14 cellular contexts compared by ENCODE assay signal in the genomic region with DNA sequence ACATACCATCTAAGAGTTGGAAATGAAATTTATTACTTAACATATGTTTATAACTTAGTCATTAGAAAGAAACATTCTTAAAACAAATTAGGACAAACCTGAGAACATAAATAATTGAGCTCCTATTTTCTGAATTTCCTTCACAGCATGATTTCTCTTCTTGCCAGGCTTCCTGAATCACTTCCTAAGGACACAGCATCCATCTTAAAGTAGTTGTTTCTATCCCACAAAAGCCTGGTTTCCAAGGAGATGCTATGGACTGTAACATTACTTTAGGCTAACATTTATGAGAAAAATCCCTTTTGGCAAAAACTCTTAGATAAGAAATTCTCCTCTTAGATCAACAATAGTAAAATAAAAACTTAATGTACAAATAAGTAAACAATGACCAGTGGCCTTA.
"Had no signal": no experiment of that assay in that cellular context is flagged by ENCODE, and none has a peak within 500 bp of the region (broad histone marks: within the 10 kb centered on the region; RNA-seq: fewer than 3 reads in every experiment).

No MANE protein-coding gene starts in this region.

- H3K27ac ChIP-seq: epithelial cell of prostate, lower lobe of right lung, tibial artery had no signal

- H3K36me3 ChIP-seq: lower lobe of right lung, tibial artery, uterus had no signal

- DNase-seq: activated CD4-positive, alpha-beta T cell treated with anti-CD3 and anti-CD28 coated beads for 4 hours; activated CD8-positive, alpha-beta memory T cell treated with anti-CD3 and anti-CD28 coated beads, Interleukin-2, amount 50 U/mL, for 4 hours; activated CD8-positive, alpha-beta T cell treated with anti-CD3 and anti-CD28 coated beads for 36 hours; activated gamma-delta T cell treated with Interleukin-2 at 50 U/mL for 16 hours; activated naive CD8-positive, alpha-beta T cell treated with anti-CD3 and anti-CD28 coated beads for 36 hours; activated T-cell treated with anti-CD3 and anti-CD28 coated beads, Interleukin-2, amount 50 U/mL, for 72 hours; aorta; effector CD4-positive, alpha-beta T cell; lower lobe of right lung; naive thymus-derived CD8-positive, alpha-beta T cell; tibial artery; uterus had no signal

- H3K9me3 Mint-ChIP-seq: activated CD8-positive, alpha-beta T cell treated with anti-CD3 and anti-CD28 coated beads for 36 hours; activated naive CD8-positive, alpha-beta T cell treated with anti-CD3 and anti-CD28 coated beads for 36 hours; activated T-cell treated with anti-CD3 and anti-CD28 coated beads, Interleukin-2, amount 50 U/mL, for 72 hours; naive thymus-derived CD8-positive, alpha-beta T cell; T-helper 1 cell treated with Interleukin-12 subunit alpha and Interleukin-12 subunit beta and Interleukin-4 antibody, amounts not matched to agents 30 μg/mL and 1 μg/mL, for 36 hours had no signal

- H3K36me3 Mint-ChIP-seq: activated naive CD8-positive, alpha-beta T cell treated with anti-CD3 and anti-CD28 coated beads for 36 hours; naive thymus-derived CD8-positive, alpha-beta T cell had no signal

- H3K9me3 ChIP-seq: lower lobe of right lung, tibial artery, uterus had no signal

- H3K27me3 ChIP-seq: tibial artery, uterus had no signal

- H3K4me3 Mint-ChIP-seq: activated CD8-positive, alpha-beta T cell treated with anti-CD3 and anti-CD28 coated beads for 36 hours; activated naive CD8-positive, alpha-beta T cell treated with anti-CD3 and anti-CD28 coated beads for 36 hours; activated T-cell treated with anti-CD3 and anti-CD28 coated beads, Interleukin-2, amount 50 U/mL, for 72 hours; naive thymus-derived CD8-positive, alpha-beta T cell; T-helper 1 cell treated with Interleukin-12 subunit alpha and Interleukin-12 subunit beta and Interleukin-4 antibody, amounts not matched to agents 30 μg/mL and 1 μg/mL, for 36 hours had no signal

- H3K4me1 Mint-ChIP-seq: activated naive CD8-positive, alpha-beta T cell treated with anti-CD3 and anti-CD28 coated beads for 36 hours; naive thymus-derived CD8-positive, alpha-beta T cell had no signal

- H3K4me1 ChIP-seq: uterus had no signal

- ATAC-seq: activated CD8-positive, alpha-beta T cell treated with anti-CD3 and anti-CD28 coated beads for 36 hours; activated T-cell treated with anti-CD3 and anti-CD28 coated beads, Interleukin-2, amount 50 U/mL, for 72 hours; lower lobe of right lung; naive thymus-derived CD8-positive, alpha-beta T cell had no signal

- H3K4me3 ChIP-seq: lower lobe of right lung, tibial artery, uterus had no signal

- H3K27ac Mint-ChIP-seq: activated CD8-positive, alpha-beta T cell treated with anti-CD3 and anti-CD28 coated beads for 36 hours; activated naive CD8-positive, alpha-beta T cell treated with anti-CD3 and anti-CD28 coated beads for 36 hours; activated T-cell treated with anti-CD3 and anti-CD28 coated beads, Interleukin-2, amount 50 U/mL, for 72 hours; naive thymus-derived CD8-positive, alpha-beta T cell; T-helper 1 cell treated with Interleukin-12 subunit alpha and Interleukin-12 subunit beta and Interleukin-4 antibody, amounts not matched to agents 30 μg/mL and 1 μg/mL, for 36 hours had no signal
